Comparison of ENCODE assay signal across 2 cellular contexts in genomic region chr20:59438201-59438600, GRCh38.
TF ChIP-seq lines count a peak whose summit lies in the region.

No MANE protein-coding gene starts in this region.

TF ChIP-seq in SK-N-SH treated with all-trans-retinoic acid at 6 μM for 48 hours, 23 proteins besides CTCF, POLR2A, EP300 and RAD21 (continued from another document):
- no peak for TF ChIP-seq TSHZ2 (CRISPR knock-in tag; IDR thresholded peaks at IDR 0.05)
- TF ChIP-seq ZC3H10 (CRISPR knock-in tag; IDR thresholded peaks at IDR 0.05): no peak
- TF ChIP-seq OSR1 (CRISPR knock-in tag; IDR thresholded peaks at IDR 0.05): no peak
- no peak for TF ChIP-seq PPARA (CRISPR knock-in tag; IDR thresholded peaks at IDR 0.05; ENCODE audit: borderline replicate concordance)
- no peak for TF ChIP-seq CSRNP3 (CRISPR knock-in tag; IDR thresholded peaks at IDR 0.05)
- no peak for TF ChIP-seq ISL1 (CRISPR knock-in tag; IDR thresholded peaks at IDR 0.05)
- no peak for TF ChIP-seq ZNF565 (CRISPR knock-in tag; conservative IDR thresholded peaks at IDR 0.05; ENCODE audit: low read depth)
- no peak for TF ChIP-seq ZNF70 (CRISPR knock-in tag; IDR thresholded peaks at IDR 0.05)
- no peak for TF ChIP-seq ARNTL (CRISPR knock-in tag; IDR thresholded peaks at IDR 0.05; ENCODE audit: borderline replicate concordance, low read depth)
- TF ChIP-seq ZFP30 (CRISPR knock-in tag; IDR thresholded peaks at IDR 0.05): no peak
- TF ChIP-seq TCF4 (CRISPR knock-in tag; IDR thresholded peaks at IDR 0.05; ENCODE audit: borderline replicate concordance): no peak

TF ChIP-seq in neural cell, 6 proteins besides CTCF, POLR2A, EP300 and RAD21 (continued from another document):
- no peak for TF ChIP-seq EZH2 (IDR thresholded peaks at IDR 0.05; ENCODE audit: borderline replicate concordance, insufficient read depth, low read length, poor library complexity, severe bottlenecking)
